10 cellular contexts compared by ENCODE assay signal in genomic region chr18:77087391-77088141, GRCh38. TPM values are rescaled to one million over a fixed set of nuclear protein-coding genes. Genes with fewer than 3 reads are reported as not detected.
DNase-seq lines count a peak whose midpoint lies in the region; ATAC-seq and TF ChIP-seq lines count a peak whose summit lies in the region.
"Had no signal": no experiment of that assay in that cellular context is flagged by ENCODE, and none has a peak within 500 bp of the region (broad histone marks: within the 10 kb centered on the region; RNA-seq: fewer than 3 reads in every experiment).

No MANE protein-coding gene starts in this region.

- no peaks in the 10 kb centered on the region for H3K36me3 ChIP-seq in neural progenitor cell
- no peaks in the 10 kb centered on the region for H3K36me3 ChIP-seq in vagina

- intact Hi-C loops in left ventricle myocardium superior (cut with micrococcal nuclease) (no loop called here), vagina (cut with DNase I) (no loop called here)

- H3K4me3 ChIP-seq in neural progenitor cell (peak overlapping the region; percentile 51), vagina (peak overlapping the region; percentile 41 to 45)

- H3K27me3 ChIP-seq in neural progenitor cell (peaks cover 36% of the 10 kb centered on the region), vagina (no peaks in the 10 kb centered on the region)

- peak; percentile 36 for DNase-seq in NCI-H2227 (lab: John Stamatoyannopoulos, UW; ENCODE audit: unreplicated experiment)
- no peak for DNase-seq in NCI-H2227 treated with DMSO at 0.1 percent for 48 hours (lab: John Stamatoyannopoulos, UW)
- peak; percentile 81 for DNase-seq in left ventricle myocardium superior
- peak; percentile 73 for DNase-seq in neural progenitor cell (ENCODE audit: low spot score)
- peak in 1 of 2 donors; percentile 86 for DNase-seq in vagina (ENCODE audit: extremely low spot score in 2 of 2)
- no peak for DNase-seq in Kasumi-1 (lab: John Stamatoyannopoulos, UW)
- DNase-seq in T-helper 2 cell, result no peak
- DNase-seq in foreskin melanocyte, result no peak

- TF ChIP-seq POLR2A in vagina (IDR thresholded peaks at IDR 0.05), result no peak

- peaks cover 17% of the 10 kb centered on the region for H3K4me1 ChIP-seq in neural progenitor cell
- peaks cover 58% of the 10 kb centered on the region for H3K4me1 ChIP-seq in vagina

- TF ChIP-seq CTCF in neural progenitor cell (IDR thresholded peaks at IDR 0.05) (no peak), vagina (IDR thresholded peaks at IDR 0.05) (no peak)

- no peaks in the 10 kb centered on the region for H4K20me1 ChIP-seq in neural progenitor cell (ENCODE audit: low read depth)

- no peaks in the 10 kb centered on the region for H3F3A ChIP-seq in neural progenitor cell (ENCODE audit: low read depth)

- peak overlapping the region; percentile 91 for H3K4me2 ChIP-seq in neural progenitor cell

- H3K27me3 Mint-ChIP-seq in neural progenitor cell (ENCODE audit: insufficient read depth, low read depth), result peaks cover 2% of the 10 kb centered on the region

- H3K27ac Mint-ChIP-seq in neural progenitor cell, result no peak overlapping the region

- peak overlapping the region; percentile 76 for H3K4me3 Mint-ChIP-seq in neural progenitor cell

- peaks cover 43% of the 10 kb centered on the region for H3K4me1 Mint-ChIP-seq in neural progenitor cell

- peak overlapping the region; percentile 70 for H2AFZ ChIP-seq in neural progenitor cell (replicated peaks)

- ATAC-seq in left ventricle myocardium superior, result peak; percentile 75

- H3K9me3 Mint-ChIP-seq in neural progenitor cell, result peaks cover 10% of the 10 kb centered on the region

- H3K9me3 ChIP-seq in neural progenitor cell (ENCODE audit: low read depth), result no peaks in the 10 kb centered on the region
- no peaks in the 10 kb centered on the region for H3K9me3 ChIP-seq in vagina

- peaks cover 4% of the 10 kb centered on the region for H3K36me3 Mint-ChIP-seq in neural progenitor cell

- H3K9ac ChIP-seq in neural progenitor cell, result no peak overlapping the region

- H3K27ac ChIP-seq in neural progenitor cell (no peak overlapping the region), vagina (peak overlapping the region; percentile 84)
- H3K27ac ChIP-seq: 22Rv1, HL-60 had no signal

- H3K79me2 ChIP-seq in neural progenitor cell (ENCODE audit: low read depth), result no peaks in the 10 kb centered on the region

RNA-seq across cellular contexts. Expression of gene MBP, which starts 45.0 kb away (rescaled TPM):
- total RNA-seq in left ventricle myocardium superior (32.7 TPM), neural progenitor cell (ENCODE audit: low replicate concordance) (0.64 and 2.1 TPM in 2 replicates), vagina (33.6 TPM)

Comparison
In these comparisons a context has a peak if more than half of its experiments do, and no peak if none do; other contexts are left out.
1. DNase-seq: peak in NCI-H2227 (single experiment), left ventricle myocardium superior (single experiment) and neural progenitor cell (single experiment); none in NCI-H2227 treated with DMSO at 0.1 percent for 48 hours (single experiment), Kasumi-1 (0 of 2), T-helper 2 cell (0 of 5) and foreskin melanocyte (single experiment).
2. RNA of gene MBP, which starts 45.0 kb away (total RNA-seq): 33.6 TPM in vagina (single experiment) and 32.7 TPM in left ventricle myocardium superior (single experiment); 0.64 to 2.1 TPM in neural progenitor cell; every median in the first group is over 10 times any median in the second.